Comparison of ENCODE assay signal across 8 cellular contexts in the genomic region with DNA sequence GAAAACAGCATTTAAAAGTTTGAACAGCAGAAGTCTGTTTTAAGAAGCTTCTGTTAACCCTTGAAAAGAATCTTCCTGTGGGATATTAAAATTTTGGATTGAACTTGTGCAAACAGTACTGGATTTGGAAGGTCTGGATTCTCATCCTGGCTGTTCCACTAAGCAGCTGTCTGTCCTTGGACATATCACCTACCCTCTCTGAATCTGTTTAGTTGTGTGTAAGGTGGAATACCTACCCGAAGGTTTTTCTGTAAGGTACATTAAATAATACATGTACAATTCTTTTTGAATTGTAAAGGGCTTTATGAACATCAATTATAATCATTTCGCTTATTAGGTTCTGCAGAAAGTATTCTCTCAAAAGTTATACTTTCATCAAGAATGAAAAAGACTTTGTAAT. TPM values are rescaled to one million over a fixed set of nuclear protein-coding genes. Genes with fewer than 3 reads are reported as not detected.
A peak's percentile ranks its signal among the peaks of the same experiment; 100 is the strongest.
DNase-seq lines count a peak whose midpoint lies in the region; ATAC-seq, FAIRE-seq and TF ChIP-seq lines count a peak whose summit lies in the region.
"Had no signal": no experiment of that assay in that cellular context is flagged by ENCODE, and none has a peak within 500 bp of the region (broad histone marks: within the 10 kb centered on the region; RNA-seq: fewer than 3 reads in every experiment).

No MANE protein-coding gene starts in this region.

- POLR2A ChIA-PET in HEK293 (lab: Yijun Ruan, JAX) = no interaction called here

- H3K27me3 ChIP-seq in WERI-Rb-1 (ENCODE audit: insufficient read depth, low read depth, severe bottlenecking) = no peaks in the 10 kb centered on the region
- no peaks in the 10 kb centered on the region for H3K27me3 ChIP-seq in small intestine (ENCODE audit: control insufficient read depth in 2 of 2, insufficient read depth in 2 of 2, low read length in 2 of 2)

- 6 to 26% (median 21%) methylated on average over 2 of the region's 2 CpGs for WGBS in small intestine, 3 donors

- DNase-seq in WERI-Rb-1 (no peak), foreskin fibroblast (no peak), small intestine (no peak)
- DNase-seq: NCI-H1417 treated with DMSO at 0.1 percent for 48 hours had no signal

- ATAC-seq in GM21360 (IDR thresholded peaks at IDR 0.05; ENCODE audit: unreplicated experiment) (no peak), HG03521 (IDR thresholded peaks at IDR 0.05; ENCODE audit: unreplicated experiment) (no peak), HG02884 (IDR thresholded peaks at IDR 0.05; ENCODE audit: unreplicated experiment) (no peak)

- TF ChIP-seq CTCF in HEK293 (tag by site-specific recombination; IDR thresholded peaks at IDR 0.05) (no peak), WERI-Rb-1 (IDR thresholded peaks at IDR 0.05; ENCODE audit: low read depth, low read length) (no peak), foreskin fibroblast (IDR thresholded peaks at IDR 0.05; ENCODE audit: low read depth, low read length) (no peak)

- H3K9me3 ChIP-seq in HEK293 (ENCODE audit: control insufficient read depth, insufficient read depth, low read depth, low read length) (no peaks in the 10 kb centered on the region), WERI-Rb-1 (ENCODE audit: severe bottlenecking) (no peaks in the 10 kb centered on the region), small intestine (ENCODE audit: control insufficient read depth, low read depth) (no peaks in the 10 kb centered on the region)

- H3K4me3 ChIP-seq in HEK293 (ENCODE audit: low read depth, low read length) (peak overlapping the region; percentile 84), WERI-Rb-1 (ENCODE audit: low read depth, low read length) (peak overlapping the region; percentile 54), foreskin fibroblast (ENCODE audit: low read depth in 1 of 2, low read length in 2 of 2) (peak overlapping the region; percentile 77 to 88), small intestine (ENCODE audit: low read depth in 1 of 2, low read length in 2 of 2) (peak overlapping the region; percentile 49 to 81)

- CTCF ChIA-PET in HEK293 (lab: Yijun Ruan, JAX) = interaction anchor here (0.7 to 1.0 kb wide), 2 partner anchors 207 to 263 kb away, joined by 3 to 4 read pairs; no protein-coding TSS in a partner anchor

- H3K36me3 ChIP-seq in HEK293 (ENCODE audit: control insufficient read depth in 2 of 2, insufficient read depth in 1 of 2, low read length in 2 of 2) = peaks cover 22 to 29% of the 10 kb centered on the region in 2 experiments
- H3K36me3 ChIP-seq in WERI-Rb-1 = peaks cover 11% of the 10 kb centered on the region
- H3K36me3 ChIP-seq in small intestine (ENCODE audit: control insufficient read depth in 2 of 2, insufficient read depth in 2 of 2, low read length in 2 of 2) = peaks cover 0 to 2% of the 10 kb centered on the region in 2 donors

- H3K4me1 ChIP-seq in HEK293 (ENCODE audit: control insufficient read depth, insufficient read depth, low read length) (peaks cover 10% of the 10 kb centered on the region), small intestine (ENCODE audit: control insufficient read depth in 2 of 2, insufficient read depth in 1 of 2, low read depth in 1 of 2, low read length in 1 of 2) (peaks cover 0 to 4% of the 10 kb centered on the region in 2 donors)

- H3K27ac ChIP-seq in HEK293 (ENCODE audit: extremely low read depth, low read depth, low read length) = no peak overlapping the region
- peak overlapping the region; percentile 97; the same call in 1 of the 2 replicates for H3K27ac ChIP-seq in WERI-Rb-1
- peak overlapping the region; percentile 11 to 48 for H3K27ac ChIP-seq in small intestine (ENCODE audit: low read depth in 1 of 2, low read length in 1 of 2)

- no peak for FAIRE-seq in small intestine (lab: Jason Lieb, UNC)

TF ChIP-seq in HEK293, 187 proteins besides CTCF, POLR2A, EP300 and RAD21:
- TF ChIP-seq ZNF341 (tag by site-specific recombination; IDR thresholded peaks at IDR 0.05; ENCODE audit: low read depth) (peak; percentile 36; the same call in 1 of the 2 replicates), PRDM1 (tag by site-specific recombination; IDR thresholded peaks at IDR 0.05) (0 out of 2 replicates have a peak, but pooled peaks have one; percentile 55), ZBTB17 (tag by site-specific recombination; IDR thresholded peaks at IDR 0.05) (peak; percentile 86), ZNF792 (tag by site-specific recombination; IDR thresholded peaks at IDR 0.05) (no peak)

RNA-seq across cellular contexts. Expression of gene PDCD4, which starts 2.2 kb away (rescaled TPM):
- polyA plus RNA-seq in small intestine = 100 to 1,000 TPM; 111 to 309 (median 124) TPM

RNA-seq across cellular contexts. Expression of gene BBIP1, which starts 45.0 kb away (rescaled TPM):
- polyA plus RNA-seq in small intestine = 10 to 100 TPM; 10.7 to 19.0 (median 15.9) TPM

RNA-seq across cellular contexts. Expression of gene SHOC2, which starts 45.5 kb away (rescaled TPM):
- 10 to 100 TPM; 17.8 to 27.3 (median 23.2) TPM for polyA plus RNA-seq in small intestine
